22 cellular contexts compared by ENCODE assay signal in genomic region chr7:43630466-43630865, GRCh38. TPM values are rescaled to one million over a fixed set of nuclear protein-coding genes. Genes with fewer than 3 reads are reported as not detected.
DNase-seq lines count a peak whose midpoint lies in the region; ATAC-seq and FAIRE-seq lines count a peak whose summit lies in the region.
"Had no signal": no experiment of that assay in that cellular context is flagged by ENCODE, and none has a peak within 500 bp of the region (broad histone marks: within the 10 kb centered on the region; RNA-seq: fewer than 3 reads in every experiment).

No MANE protein-coding gene starts in this region.

- DNase-seq in activated CD4-positive, alpha-beta T cell treated with anti-CD3 and anti-CD28 coated beads for 36 hours = no peak
- no peak for DNase-seq in activated CD4-positive, alpha-beta T cell treated with anti-CD3 and anti-CD28 coated beads, Interleukin-2, amount 10 ng/mL, durations not matched to agents 7 days and 5 days
- no peak for DNase-seq in GM18507 (ENCODE audit: extremely low spot score, insufficient read length, low read depth)
- DNase-seq in T-helper 17 cell = no peak
- no peak for DNase-seq in naive B cell
- DNase-seq in T-helper 9 cell = no peak
- DNase-seq in kidney tubule cell (ENCODE audit: low spot score) = no peak
- DNase-seq in NCI-H1092 (lab: John Stamatoyannopoulos, UW) = no peak
- DNase-seq: activated CD4-positive, CD25-positive, alpha-beta regulatory T cell treated with anti-CD3 and anti-CD28 coated beads, Interleukin-2, amount 50 U/mL, for 72 hours; dermis blood vessel endothelial cell; GM23248; MG63; NCI-H2029 treated with DMSO at 0.1 percent for 48 hours; NCI-H446 treated with DMSO at 0.1 percent for 48 hours; stimulated activated naive CD4-positive, alpha-beta T cell; trophoblast cell had no signal

- ATAC-seq in activated CD4-positive, alpha-beta T cell treated with anti-CD3 and anti-CD28 coated beads for 36 hours = no peak
- ATAC-seq in T-helper 17 cell (no peak), naive B cell (ENCODE audit: low read depth in 2 of 2) (no peak)
- ATAC-seq: gastroesophageal sphincter, Right ventricle myocardium inferior had no signal

- POLR2A ChIA-PET in activated CD4-positive, alpha-beta T cell treated with anti-CD3 and anti-CD28 coated beads for 36 hours (lab: Charles Lee) = interaction anchor here (0.6 kb wide), 1 partner anchor 91 kb away, joined by 3 read pairs; no protein-coding TSS in a partner anchor
- POLR2A ChIA-PET in activated CD4-positive, alpha-beta T cell treated with anti-CD3 and anti-CD28 coated beads, Interleukin-2, amount 10 ng/mL, durations not matched to agents 7 days and 5 days (lab: Charles Lee) = no interaction called here

- H3K27me3 Mint-ChIP-seq in activated CD4-positive, alpha-beta T cell treated with anti-CD3 and anti-CD28 coated beads for 36 hours = no peaks in the 10 kb centered on the region
- no peaks in the 10 kb centered on the region for H3K27me3 Mint-ChIP-seq in activated CD4-positive, alpha-beta T cell treated with anti-CD3 and anti-CD28 coated beads, Interleukin-2, amount 10 ng/mL, durations not matched to agents 7 days and 5 days
- H3K27me3 Mint-ChIP-seq in T-helper 17 cell (no peaks in the 10 kb centered on the region), naive B cell (no peaks in the 10 kb centered on the region)

- peaks cover 83% of the 10 kb centered on the region for H3K36me3 Mint-ChIP-seq in activated CD4-positive, alpha-beta T cell treated with anti-CD3 and anti-CD28 coated beads for 36 hours (ENCODE audit: low read depth)
- peaks cover 87% of the 10 kb centered on the region for H3K36me3 Mint-ChIP-seq in activated CD4-positive, alpha-beta T cell treated with anti-CD3 and anti-CD28 coated beads, Interleukin-2, amount 10 ng/mL, durations not matched to agents 7 days and 5 days (ENCODE audit: low read depth)
- H3K36me3 Mint-ChIP-seq in T-helper 17 cell (ENCODE audit: low read depth) (peaks cover 14% of the 10 kb centered on the region), naive B cell (peaks cover 20 to 50% of the 10 kb centered on the region in 2 donors)

- CTCF ChIA-PET in activated CD4-positive, alpha-beta T cell treated with anti-CD3 and anti-CD28 coated beads for 36 hours (lab: Charles Lee) = interaction anchor here (0.7 to 1.6 kb wide), 10 partner anchors 8 to 69 kb away, joined by 3 to 5 read pairs (median 4); partner anchors contain the start of gene STK17A
- CTCF ChIA-PET in activated CD4-positive, alpha-beta T cell treated with anti-CD3 and anti-CD28 coated beads, Interleukin-2, amount 10 ng/mL, durations not matched to agents 7 days and 5 days (lab: Charles Lee) = interaction anchor here (1.3 to 6.7 kb wide), 2 partner anchors 18 to 48 kb away, joined by 3 to 29 read pairs; partner anchors contain the start of gene STK17A

- no peak overlapping the region for H3K4me3 Mint-ChIP-seq in activated CD4-positive, alpha-beta T cell treated with anti-CD3 and anti-CD28 coated beads for 36 hours
- H3K4me3 Mint-ChIP-seq in activated CD4-positive, alpha-beta T cell treated with anti-CD3 and anti-CD28 coated beads, Interleukin-2, amount 10 ng/mL, durations not matched to agents 7 days and 5 days = no peak overlapping the region
- H3K4me3 Mint-ChIP-seq in T-helper 17 cell (peak overlapping the region; percentile 41), naive B cell (peak overlapping the region in 1 of 8 donors; percentile 51)
- H3K4me3 Mint-ChIP-seq: neural progenitor cell; T-helper 1 cell treated with Interleukin-12 subunit alpha and Interleukin-12 subunit beta and Interleukin-4 antibody, amounts not matched to agents 30 μg/mL and 1 μg/mL, for 36 hours had no signal

- peaks cover 90% of the 10 kb centered on the region for H3K4me1 Mint-ChIP-seq in activated CD4-positive, alpha-beta T cell treated with anti-CD3 and anti-CD28 coated beads for 36 hours
- peaks cover 84% of the 10 kb centered on the region for H3K4me1 Mint-ChIP-seq in activated CD4-positive, alpha-beta T cell treated with anti-CD3 and anti-CD28 coated beads, Interleukin-2, amount 10 ng/mL, durations not matched to agents 7 days and 5 days
- H3K4me1 Mint-ChIP-seq in T-helper 17 cell (peaks cover 53% of the 10 kb centered on the region), naive B cell (peaks cover 49 to 87% (median 70%) of the 10 kb centered on the region in 3 donors)
- H3K4me1 Mint-ChIP-seq: neural progenitor cell had no signal

- intact Hi-C loops in activated CD4-positive, alpha-beta T cell treated with anti-CD3 and anti-CD28 coated beads for 36 hours (cut with DNase I, micrococcal nuclease) = no loop called here

- H3K9me3 ChIP-seq in T-helper 17 cell (ENCODE audit: control insufficient read depth, low read length, poor library complexity, severe bottlenecking) = no peaks in the 10 kb centered on the region
- H3K9me3 ChIP-seq: gastroesophageal sphincter, MG63 had no signal

- FAIRE-seq in GM18507 (lab: Jason Lieb, UNC) = peak; percentile 38
- FAIRE-seq: A204.1, bronchial epithelial cell had no signal

- no peaks in the 10 kb centered on the region for H3K9me3 Mint-ChIP-seq in activated CD4-positive, alpha-beta T cell treated with anti-CD3 and anti-CD28 coated beads for 36 hours (ENCODE audit: low read depth)
- peaks cover 3% of the 10 kb centered on the region for H3K9me3 Mint-ChIP-seq in activated CD4-positive, alpha-beta T cell treated with anti-CD3 and anti-CD28 coated beads, Interleukin-2, amount 10 ng/mL, durations not matched to agents 7 days and 5 days
- H3K9me3 Mint-ChIP-seq in naive B cell = no peaks in the 10 kb centered on the region
- H3K9me3 Mint-ChIP-seq: neural progenitor cell; T-helper 1 cell treated with Interleukin-12 subunit alpha and Interleukin-12 subunit beta and Interleukin-4 antibody, amounts not matched to agents 30 μg/mL and 1 μg/mL, for 36 hours had no signal

- peak overlapping the region; percentile 79 for H3K27ac Mint-ChIP-seq in activated CD4-positive, alpha-beta T cell treated with anti-CD3 and anti-CD28 coated beads for 36 hours
- H3K27ac Mint-ChIP-seq in activated CD4-positive, alpha-beta T cell treated with anti-CD3 and anti-CD28 coated beads, Interleukin-2, amount 10 ng/mL, durations not matched to agents 7 days and 5 days = no peak overlapping the region
- H3K27ac Mint-ChIP-seq in T-helper 17 cell (peak overlapping the region; percentile 94), naive B cell (peak overlapping the region in 5 of 6 donors; percentile 42 to 87 (median 69))
- H3K27ac Mint-ChIP-seq: neural progenitor cell; T-helper 1 cell treated with Interleukin-12 subunit alpha and Interleukin-12 subunit beta and Interleukin-4 antibody, amounts not matched to agents 30 μg/mL and 1 μg/mL, for 36 hours had no signal

RNA-seq across cellular contexts. Expression of gene STK17A, which starts 47.6 kb away (rescaled TPM):
- 10 to 100 TPM; 43.2 to 50.9 TPM for total RNA-seq in activated CD4-positive, alpha-beta T cell treated with anti-CD3 and anti-CD28 coated beads for 36 hours
- total RNA-seq in activated CD4-positive, alpha-beta T cell treated with anti-CD3 and anti-CD28 coated beads, Interleukin-2, amount 10 ng/mL, durations not matched to agents 7 days and 5 days = 10 to 100 TPM; 74.4 to 74.8 TPM
- 100 to 1,000 TPM; 107 to 124 TPM for total RNA-seq in T-helper 17 cell
- polyA plus RNA-seq in naive B cell (ENCODE audit: low read depth in 6 of 6) = 100 to 1,000 TPM; 263 to 424 (median 353) TPM
